8 cellular contexts compared by ENCODE assay signal in genomic region chrX:119605398-119605738, GRCh38. TPM values are rescaled to one million over a fixed set of nuclear protein-coding genes. Genes with fewer than 3 reads are reported as not detected.
DNase-seq lines count a peak whose midpoint lies in the region; ATAC-seq and TF ChIP-seq lines count a peak whose summit lies in the region.

No MANE protein-coding gene starts in this region.

- ATAC-seq in T-cell (replicated peaks in 1 of 4), result peak in 2 of 4 experiments; percentile 10 to 24
- peak; percentile 7 to 36 (median 32) for ATAC-seq in natural killer cell
- ATAC-seq in GM18909 (IDR thresholded peaks at IDR 0.05; ENCODE audit: poor library complexity, unreplicated experiment), result no peak
- no peak for ATAC-seq in HG02884 (IDR thresholded peaks at IDR 0.05; ENCODE audit: unreplicated experiment)

- H3K9me3 ChIP-seq in CD8-positive, alpha-beta memory T cell (ENCODE audit: low read length), result no peaks in the 10 kb centered on the region

- peak in 2 of 5 donors; percentile 6 to 48 for DNase-seq in CD8-positive, alpha-beta memory T cell
- DNase-seq in HEK293T (ENCODE audit: extremely low spot score) (peak; percentile 32), T-cell (peak in 3 of 34 experiments; percentile 1 to 9 (median 4)), erythroblast (lab: John Stamatoyannopoulos, UW) (peak; percentile 33 to 47), natural killer cell (peak; percentile 16)
- no peak for DNase-seq in effector CD8-positive, alpha-beta T cell (lab: John Stamatoyannopoulos, UW)

- peak overlapping the region; percentile 54 for H3K4me3 ChIP-seq in CD8-positive, alpha-beta memory T cell (ENCODE audit: low read length)

- no peaks in the 10 kb centered on the region for H3K27me3 ChIP-seq in CD8-positive, alpha-beta memory T cell (ENCODE audit: insufficient read depth, low read length, poor library complexity, severe bottlenecking)

- H3K27ac Mint-ChIP-seq in CD8-positive, alpha-beta memory T cell, result peak overlapping the region; percentile 78 to 99 (median 94)
- H3K27ac Mint-ChIP-seq in T-cell, result peak overlapping the region; percentile 80 to 92
- H3K27ac Mint-ChIP-seq in natural killer cell, result peak overlapping the region; percentile 95 to 96

- H3K36me3 Mint-ChIP-seq in CD8-positive, alpha-beta memory T cell, result peaks cover 0 to 18% (median 1%) of the 10 kb centered on the region in 3 donors
- H3K36me3 Mint-ChIP-seq in T-cell, result peaks cover 3% of the 10 kb centered on the region
- H3K36me3 Mint-ChIP-seq in natural killer cell, result no peaks in the 10 kb centered on the region

- POLR2A ChIA-PET in CD8-positive, alpha-beta memory T cell (lab: Charles Lee), result interaction anchor here (0.6 to 2.3 kb wide), 10 partner anchors 9 to 186 kb away, joined by 3 to 20 read pairs (median 6); partner anchors contain the start of genes RPL39, SLC25A5, SOWAHD and UBE2A
- POLR2A ChIA-PET in HEK293T (lab: Yijun Ruan, JAX), result interaction anchor here (0.5 to 1.7 kb wide), 13 partner anchors 11 to 186 kb away, joined by 3 to 9 read pairs (median 4); partner anchors contain the start of genes RPL39, SOWAHD and UBE2A
- POLR2A ChIA-PET in T-cell (lab: Charles Lee), result interaction anchor here (0.6 to 1.9 kb wide), 5 partner anchors 13 to 186 kb away, joined by 3 to 11 read pairs (median 9); partner anchors contain the start of genes RPL39 (in 1 of the 2) and UBE2A (in 1 of the 2)

- intact Hi-C loops in natural killer cell (cut with micrococcal nuclease), result loop anchor here (10.0 kb wide), 2 partner anchors 79 to 149 kb away; partner anchors contain the start of gene SOWAHD

- CTCF ChIA-PET in CD8-positive, alpha-beta memory T cell (lab: Charles Lee), result interaction anchor here (0.7 to 2.0 kb wide), 2 partner anchors 30 to 124 kb away, joined by 3 to 7 read pairs; no protein-coding TSS in a partner anchor
- CTCF ChIA-PET in HEK293T (lab: Yijun Ruan, JAX), result interaction anchor here (0.7 to 1.2 kb wide), 2 partner anchors 89 to 123 kb away, joined by 3 read pairs; no protein-coding TSS in a partner anchor
- CTCF ChIA-PET in T-cell (lab: Charles Lee), result interaction anchor here (0.5 to 1.0 kb wide), 7 partner anchors 18 to 343 kb away, joined by 3 to 6 read pairs (median 3); no protein-coding TSS in a partner anchor

- no peaks in the 10 kb centered on the region for H3K36me3 ChIP-seq in CD8-positive, alpha-beta memory T cell (ENCODE audit: insufficient read depth, low read length)

- no peak for TF ChIP-seq CTCF in natural killer cell (IDR thresholded peaks at IDR 0.05)

- H3K27me3 Mint-ChIP-seq in CD8-positive, alpha-beta memory T cell, result peaks cover 0 to 3% of the 10 kb centered on the region in 2 donors
- H3K27me3 Mint-ChIP-seq in T-cell, result no peaks in the 10 kb centered on the region
- no peaks in the 10 kb centered on the region for H3K27me3 Mint-ChIP-seq in natural killer cell (ENCODE audit: low read depth in 2 of 2)

- H3K4me1 ChIP-seq in CD8-positive, alpha-beta memory T cell (ENCODE audit: insufficient read depth, low read length), result peaks cover 6% of the 10 kb centered on the region

- TF ChIP-seq POLR2A in erythroblast (IDR thresholded peaks at IDR 0.05; ENCODE audit: low read length), result no peak

- peaks cover 27 to 51% (median 45%) of the 10 kb centered on the region in 3 donors for H3K4me1 Mint-ChIP-seq in CD8-positive, alpha-beta memory T cell
- H3K4me1 Mint-ChIP-seq in T-cell (peaks cover 35 to 46% (median 36%) of the 10 kb centered on the region in 3 donors), natural killer cell (peaks cover 20 to 24% of the 10 kb centered on the region in 2 donors)

- H3K9me3 Mint-ChIP-seq in CD8-positive, alpha-beta memory T cell, result no peaks in the 10 kb centered on the region
- no peaks in the 10 kb centered on the region for H3K9me3 Mint-ChIP-seq in T-cell
- no peaks in the 10 kb centered on the region for H3K9me3 Mint-ChIP-seq in natural killer cell

- H3K4me3 Mint-ChIP-seq in CD8-positive, alpha-beta memory T cell, result peak overlapping the region; percentile 92 to 98 (median 94)
- H3K4me3 Mint-ChIP-seq in T-cell (peak overlapping the region; percentile 89 to 93 (median 89)), natural killer cell (peak overlapping the region; percentile 88)

- H3K27ac ChIP-seq in CD8-positive, alpha-beta memory T cell (ENCODE audit: low read depth, low read length), result peak overlapping the region; percentile 61

TF ChIP-seq in HEK293T, 16 proteins besides CTCF, POLR2A, EP300 and RAD21:
- TF ChIP-seq TARDBP (IDR thresholded peaks at IDR 0.05) (no peak), PKNOX1 (IDR thresholded peaks at IDR 0.05) (no peak), LEF1 (IDR thresholded peaks at IDR 0.05; ENCODE audit: borderline replicate concordance) (no peak), SUZ12 (IDR thresholded peaks at IDR 0.05) (no peak)

RNA-seq across cellular contexts. Expression of gene NKRF, which starts 0.9 kb away (rescaled TPM):
- 10 to 100 TPM; 27.2 to 28.4 TPM for total RNA-seq in CD8-positive, alpha-beta memory T cell
- 7.5 TPM for polyA plus RNA-seq in CD8-positive, alpha-beta memory T cell
- 10 to 100 TPM; 13.0 to 14.2 (median 13.7) TPM for total RNA-seq in T-cell
- total RNA-seq in natural killer cell, result 1 to 10 TPM; 6.7 to 9.2 (median 6.9) TPM

RNA-seq across cellular contexts. Expression of gene UBE2A, which starts 31.0 kb away (rescaled TPM):
- 10 to 100 TPM; 67.7 to 70.8 TPM for total RNA-seq in CD8-positive, alpha-beta memory T cell
- 50.1 TPM for polyA plus RNA-seq in CD8-positive, alpha-beta memory T cell
- total RNA-seq in T-cell (10 to 100 TPM; 40.2 to 75.3 (median 44.8) TPM), natural killer cell (100 to 1,000 TPM in 1 of 3 donors, 10 to 100 TPM in 2; 88.4 to 125 (median 91.0) TPM)

RNA-seq across cellular contexts. Expression of gene STEEP1, which starts 40.2 kb away (rescaled TPM):
- 10 to 100 TPM; 30.9 to 33.0 TPM for total RNA-seq in CD8-positive, alpha-beta memory T cell
- polyA plus RNA-seq in CD8-positive, alpha-beta memory T cell, result 19.2 TPM
- total RNA-seq in T-cell (10 to 100 TPM; 19.3 to 25.0 (median 21.4) TPM), natural killer cell (10 to 100 TPM; 23.5 to 29.2 (median 23.8) TPM)

Comparison
In these comparisons a context has a peak if more than half of its experiments do, and no peak if none do; other contexts are left out.
1. ATAC-seq: peak in natural killer cell (3 of 3); none in GM18909 (single experiment) and HG02884 (single experiment).
2. Peak in every context shown above with its lines, with median percentiles within 50 percentile points of each other: H3K27ac Mint-ChIP-seq and H3K4me3 Mint-ChIP-seq.